ENCODE assay signal across 1 cellular context in genomic region chr12:67268896-67269631, GRCh38.
TF ChIP-seq lines count a peak whose summit lies in the region.

Gene CAND1, plus strand, starts transcription at chr12:67269358. Its CDS starts 360 bp downstream, at chr12:67269718.

TF ChIP-seq in H1, 55 proteins besides CTCF, POLR2A, EP300 and RAD21:
- peak; percentile 90 for TF ChIP-seq MAX (IDR thresholded peaks at IDR 0.05)
- peak; percentile 77 for TF ChIP-seq KDM4A (IDR thresholded peaks at IDR 0.05; ENCODE audit: low read depth, low read length, severe bottlenecking)
- peak; percentile 70; the same call in 1 of the 2 replicates for TF ChIP-seq PHF8 (conservative IDR thresholded peaks at IDR 0.05; ENCODE audit: low read depth, low read length)
- peak; percentile 78; the same call in 1 of the 2 replicates for TF ChIP-seq POLR2AphosphoS5 (IDR thresholded peaks at IDR 0.05; ENCODE audit: low read depth, low read length)
- TF ChIP-seq SUZ12 (IDR thresholded peaks at IDR 0.05; ENCODE audit: low read length), result no peak; the same call in 1 of the 2 replicates
- no peak for TF ChIP-seq KDM1A (IDR thresholded peaks at IDR 0.05; ENCODE audit: borderline replicate concordance, low read length)
- TF ChIP-seq RBBP5 (IDR thresholded peaks at IDR 0.05; ENCODE audit: borderline replicate concordance, low read depth, low read length), result no peak
- TF ChIP-seq CTBP2 (IDR thresholded peaks at IDR 0.05; ENCODE audit: borderline replicate concordance, insufficient read depth, insufficient read length, low read length), result peak; percentile 73
- no peak for TF ChIP-seq FOSL1 (IDR thresholded peaks at IDR 0.05; ENCODE audit: insufficient read depth, low read depth, low read length)
- TF ChIP-seq HDAC6 (IDR thresholded peaks at IDR 0.05; ENCODE audit: low read depth, low read length), result no peak
- TF ChIP-seq TAF1 (IDR thresholded peaks at IDR 0.05; ENCODE audit: low read depth, low read length), result peak; percentile 75
- no peak for TF ChIP-seq SP1 (IDR thresholded peaks at IDR 0.05; ENCODE audit: low read depth, low read length)
- TF ChIP-seq CHD2 (IDR thresholded peaks at IDR 0.05; ENCODE audit: low read length), result peak; percentile 98
- TF ChIP-seq EGR1 (IDR thresholded peaks at IDR 0.05; ENCODE audit: borderline replicate concordance, low read depth, low read length), result peak; percentile 19; the same call in 1 of the 2 replicates
- TF ChIP-seq, protein P1, sequence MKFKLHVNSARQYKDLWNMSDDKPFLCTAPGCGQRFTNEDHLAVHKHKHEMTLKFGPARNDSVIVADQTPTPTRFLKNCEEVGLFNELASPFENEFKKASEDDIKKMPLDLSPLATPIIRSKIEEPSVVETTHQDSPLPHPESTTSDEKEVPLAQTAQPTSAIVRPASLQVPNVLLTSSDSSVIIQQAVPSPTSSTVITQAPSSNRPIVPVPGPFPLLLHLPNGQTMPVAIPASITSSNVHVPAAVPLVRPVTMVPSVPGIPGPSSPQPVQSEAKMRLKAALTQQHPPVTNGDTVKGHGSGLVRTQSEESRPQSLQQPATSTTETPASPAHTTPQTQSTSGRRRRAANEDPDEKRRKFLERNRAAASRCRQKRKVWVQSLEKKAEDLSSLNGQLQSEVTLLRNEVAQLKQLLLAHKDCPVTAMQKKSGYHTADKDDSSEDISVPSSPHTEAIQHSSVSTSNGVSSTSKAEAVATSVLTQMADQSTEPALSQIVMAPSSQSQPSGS (IDR thresholded peaks at IDR 0.05; ENCODE audit: low read length), result peak; percentile 96
- no peak for TF ChIP-seq TAF7 (optimal IDR thresholded peaks at IDR 0.05; ENCODE audit: borderline replicate concordance, low read depth, low read length)
- TF ChIP-seq HDAC2 (IDR thresholded peaks at IDR 0.05; ENCODE audit: borderline replicate concordance in 1 of 2, low read depth in 2 of 2, low read length in 2 of 2), result peak; percentile 73 to 94; a peak in 3 of 4 replicates
- TF ChIP-seq NANOG (IDR thresholded peaks at IDR 0.05; ENCODE audit: insufficient read depth, low read depth, low read length, poor library complexity, severe bottlenecking), result no peak
- TF ChIP-seq BRCA1 (IDR thresholded peaks at IDR 0.05; ENCODE audit: low read depth, low read length), result peak; percentile 96
- TF ChIP-seq, protein P2, sequence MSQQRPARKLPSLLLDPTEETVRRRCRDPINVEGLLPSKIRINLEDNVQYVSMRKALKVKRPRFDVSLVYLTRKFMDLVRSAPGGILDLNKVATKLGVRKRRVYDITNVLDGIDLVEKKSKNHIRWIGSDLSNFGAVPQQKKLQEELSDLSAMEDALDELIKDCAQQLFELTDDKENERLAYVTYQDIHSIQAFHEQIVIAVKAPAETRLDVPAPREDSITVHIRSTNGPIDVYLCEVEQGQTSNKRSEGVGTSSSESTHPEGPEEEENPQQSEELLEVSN (IDR thresholded peaks at IDR 0.05), result peak; percentile 74
- no peak for TF ChIP-seq TCF12 (IDR thresholded peaks at IDR 0.05; ENCODE audit: low read depth, low read length)
- TF ChIP-seq MAFK (IDR thresholded peaks at IDR 0.05; ENCODE audit: low read depth, low read length), result no peak
- peak; percentile 77; the same call in 1 of the 2 replicates for TF ChIP-seq SP4 (IDR thresholded peaks at IDR 0.05; ENCODE audit: low read length)
- no peak for TF ChIP-seq JUN (IDR thresholded peaks at IDR 0.05; ENCODE audit: low read depth, low read length)
- no peak for TF ChIP-seq YY1 (IDR thresholded peaks at IDR 0.05; ENCODE audit: low read depth, low read length)
- peak; percentile 59 for TF ChIP-seq SP2 (IDR thresholded peaks at IDR 0.05; ENCODE audit: low read length)
- peak; percentile 12 for TF ChIP-seq CREB1 (IDR thresholded peaks at IDR 0.05)
- peak; percentile 96 for TF ChIP-seq BACH1 (IDR thresholded peaks at IDR 0.05; ENCODE audit: low read length)
